Comparison of ENCODE assay signal across 23 cellular contexts in genomic region chr16:87700406-87701065, GRCh38.
DNase-seq lines count a peak whose midpoint lies in the region; ATAC-seq and TF ChIP-seq lines count a peak whose summit lies in the region.
"Had no signal": no experiment of that assay in that cellular context is flagged by ENCODE, and none has a peak within 500 bp of the region (broad histone marks: within the 10 kb centered on the region; RNA-seq: fewer than 3 reads in every experiment).

No MANE protein-coding gene starts in this region.

- no peak for DNase-seq in activated T-cell treated with anti-CD3 and anti-CD28 coated beads, Interleukin-2, amount 50 U/mL, for 24 hours
- no peak for DNase-seq in activated T-cell treated with anti-CD3 and anti-CD28 coated beads, Interleukin-2, amount 50 U/mL, for 1 hour
- no peak for DNase-seq in activated naive CD8-positive, alpha-beta T cell treated with anti-CD3 and anti-CD28 coated beads, Interleukin-2, amount 10 ng/mL, durations not matched to agents 7 days and 5 days
- DNase-seq in stimulated activated naive B cell treated with anti-CD40 and anti-IgM and Interleukin-4, amounts not matched to agents 10 μg/mL and 1 μg/mL and 100 μg/mL, for 72 hours, result peak; percentile 24
- DNase-seq in uterus, result no peak
- DNase-seq: activated CD8-positive, alpha-beta memory T cell treated with anti-CD3 and anti-CD28 coated beads, Interleukin-2, amount 10 ng/mL, durations not matched to agents 7 days and 5 days; amygdala; head of caudate nucleus; KG1; left cardiac atrium; mesendoderm; natural killer cell; NCI-H146; NCI-H526; SK-N-SH; stimulated activated CD4-positive, alpha-beta T cell treated with anti-CD3 and anti-CD28 coated beads, Interleukin-4, amount 100 ng/mL, for 24 hours; transverse colon had no signal

- POLR2A ChIA-PET in activated naive CD8-positive, alpha-beta T cell treated with anti-CD3 and anti-CD28 coated beads, Interleukin-2, amount 10 ng/mL, durations not matched to agents 7 days and 5 days (lab: Charles Lee), result interaction anchor here (0.6 to 2.8 kb wide), 4 partner anchors 14 to 67 kb away, joined by 4 to 16 read pairs (median 6); partner anchors contain the start of gene KLHDC4

- H3K27me3 Mint-ChIP-seq in activated T-cell treated with anti-CD3 and anti-CD28 coated beads, Interleukin-2, amount 50 U/mL, for 24 hours, result no peaks in the 10 kb centered on the region
- H3K27me3 Mint-ChIP-seq in T-helper 1 cell treated with Interleukin-12 subunit alpha and Interleukin-12 subunit beta and Interleukin-4 antibody, amounts not matched to agents 30 μg/mL and 1 μg/mL, for 36 hours (ENCODE audit: low read depth), result no peaks in the 10 kb centered on the region
- H3K27me3 Mint-ChIP-seq in activated naive CD8-positive, alpha-beta T cell treated with anti-CD3 and anti-CD28 coated beads, Interleukin-2, amount 10 ng/mL, durations not matched to agents 7 days and 5 days, result no peaks in the 10 kb centered on the region
- H3K27me3 Mint-ChIP-seq in stimulated activated naive B cell treated with anti-CD40 and anti-IgM and Interleukin-4, amounts not matched to agents 10 μg/mL and 1 μg/mL and 100 μg/mL, for 72 hours, result no peaks in the 10 kb centered on the region
- H3K27me3 Mint-ChIP-seq: activated CD8-positive, alpha-beta memory T cell treated with anti-CD3 and anti-CD28 coated beads, Interleukin-2, amount 10 ng/mL, durations not matched to agents 7 days and 5 days; stimulated activated naive CD8-positive, alpha-beta T cell treated with anti-CD3 and anti-CD28 coated beads, Interleukin-15, Interleukin-2, amounts not matched to agents 100 ng/mL and 50 ng/mL, for 24 hours had no signal

- H3K27ac Mint-ChIP-seq in activated T-cell treated with anti-CD3 and anti-CD28 coated beads, Interleukin-2, amount 50 U/mL, for 24 hours, result peak overlapping the region; percentile 63
- peak overlapping the region; percentile 55 for H3K27ac Mint-ChIP-seq in T-helper 1 cell treated with Interleukin-12 subunit alpha and Interleukin-12 subunit beta and Interleukin-4 antibody, amounts not matched to agents 30 μg/mL and 1 μg/mL, for 36 hours
- H3K27ac Mint-ChIP-seq in activated naive CD8-positive, alpha-beta T cell treated with anti-CD3 and anti-CD28 coated beads, Interleukin-2, amount 10 ng/mL, durations not matched to agents 7 days and 5 days, result peak overlapping the region; percentile 78
- H3K27ac Mint-ChIP-seq in stimulated activated naive B cell treated with anti-CD40 and anti-IgM and Interleukin-4, amounts not matched to agents 10 μg/mL and 1 μg/mL and 100 μg/mL, for 72 hours, result peak overlapping the region; percentile 89
- H3K27ac Mint-ChIP-seq: activated CD8-positive, alpha-beta memory T cell treated with anti-CD3 and anti-CD28 coated beads, Interleukin-2, amount 10 ng/mL, durations not matched to agents 7 days and 5 days; activated T-helper 2 cell treated with anti-CD3 and anti-CD28 coated beads, Interferon-gamma antibody, Interleukin-2, Interleukin-4, amounts not matched to agents 10 μg/mL and 5 μg/mL and 100 μg/mL, durations not matched to agents 14 hours and 24 hours and 36 hours had no signal

- no peak for TF ChIP-seq CTCF in uterus (IDR thresholded peaks at IDR 0.05)

- no peak overlapping the region for H3K4me3 ChIP-seq in uterus
- H3K4me3 ChIP-seq: transverse colon had no signal

- no peaks in the 10 kb centered on the region for H3K4me1 ChIP-seq in uterus
- H3K4me1 ChIP-seq: transverse colon had no signal

- no peaks in the 10 kb centered on the region for H3K9me3 Mint-ChIP-seq in activated T-cell treated with anti-CD3 and anti-CD28 coated beads, Interleukin-2, amount 50 U/mL, for 24 hours
- no peaks in the 10 kb centered on the region for H3K9me3 Mint-ChIP-seq in T-helper 1 cell treated with Interleukin-12 subunit alpha and Interleukin-12 subunit beta and Interleukin-4 antibody, amounts not matched to agents 30 μg/mL and 1 μg/mL, for 36 hours
- H3K9me3 Mint-ChIP-seq in activated naive CD8-positive, alpha-beta T cell treated with anti-CD3 and anti-CD28 coated beads, Interleukin-2, amount 10 ng/mL, durations not matched to agents 7 days and 5 days, result no peaks in the 10 kb centered on the region
- H3K9me3 Mint-ChIP-seq in stimulated activated naive B cell treated with anti-CD40 and anti-IgM and Interleukin-4, amounts not matched to agents 10 μg/mL and 1 μg/mL and 100 μg/mL, for 72 hours, result no peaks in the 10 kb centered on the region
- H3K9me3 Mint-ChIP-seq: activated T-helper 2 cell treated with anti-CD3 and anti-CD28 coated beads, Interferon-gamma antibody, Interleukin-2, Interleukin-4, amounts not matched to agents 10 μg/mL and 5 μg/mL and 100 μg/mL, durations not matched to agents 14 hours and 24 hours and 36 hours; natural killer cell; stimulated activated naive CD8-positive, alpha-beta T cell treated with anti-CD3 and anti-CD28 coated beads, Interleukin-15, Interleukin-2, amounts not matched to agents 100 ng/mL and 50 ng/mL, for 24 hours had no signal

- no peaks in the 10 kb centered on the region for H3K27me3 ChIP-seq in uterus
- H3K27me3 ChIP-seq: transverse colon had no signal

- no peaks in the 10 kb centered on the region for H3K36me3 ChIP-seq in uterus

- H3K9me3 ChIP-seq in uterus, result no peaks in the 10 kb centered on the region
- H3K9me3 ChIP-seq: SK-N-SH, transverse colon had no signal

- ATAC-seq in activated naive CD8-positive, alpha-beta T cell treated with anti-CD3 and anti-CD28 coated beads, Interleukin-2, amount 10 ng/mL, durations not matched to agents 7 days and 5 days (ENCODE audit: low read depth), result no peak
- ATAC-seq in stimulated activated naive B cell treated with anti-CD40 and anti-IgM and Interleukin-4, amounts not matched to agents 10 μg/mL and 1 μg/mL and 100 μg/mL, for 72 hours (replicated peaks), result no peak
- ATAC-seq in GM21381 (IDR thresholded peaks at IDR 0.05; ENCODE audit: unreplicated experiment) (no peak), HG02938 (IDR thresholded peaks at IDR 0.05; ENCODE audit: unreplicated experiment) (no peak)
- ATAC-seq: activated CD4-positive, CD25-positive, alpha-beta regulatory T cell treated with anti-CD3 and anti-CD28 coated beads, Interleukin-2, amount 50 U/mL, for 24 hours; activated CD8-positive, alpha-beta memory T cell treated with anti-CD3 and anti-CD28 coated beads, Interleukin-2, amount 10 ng/mL, durations not matched to agents 7 days and 5 days; left cardiac atrium; natural killer cell had no signal

- intact Hi-C loops in uterus (cut with DNase I; ENCODE audit: low total_unique reads), result no loop called here

- H3K4me3 Mint-ChIP-seq in activated T-cell treated with anti-CD3 and anti-CD28 coated beads, Interleukin-2, amount 50 U/mL, for 24 hours, result no peak overlapping the region
- H3K4me3 Mint-ChIP-seq in T-helper 1 cell treated with Interleukin-12 subunit alpha and Interleukin-12 subunit beta and Interleukin-4 antibody, amounts not matched to agents 30 μg/mL and 1 μg/mL, for 36 hours, result no peak overlapping the region
- peak overlapping the region; percentile 32 for H3K4me3 Mint-ChIP-seq in activated naive CD8-positive, alpha-beta T cell treated with anti-CD3 and anti-CD28 coated beads, Interleukin-2, amount 10 ng/mL, durations not matched to agents 7 days and 5 days
- peak overlapping the region in 1 of 2 donors; percentile 46 for H3K4me3 Mint-ChIP-seq in stimulated activated naive B cell treated with anti-CD40 and anti-IgM and Interleukin-4, amounts not matched to agents 10 μg/mL and 1 μg/mL and 100 μg/mL, for 72 hours
- H3K4me3 Mint-ChIP-seq: activated CD8-positive, alpha-beta memory T cell treated with anti-CD3 and anti-CD28 coated beads, Interleukin-2, amount 10 ng/mL, durations not matched to agents 7 days and 5 days; natural killer cell; stimulated activated naive CD8-positive, alpha-beta T cell treated with anti-CD3 and anti-CD28 coated beads, Interleukin-15, Interleukin-2, amounts not matched to agents 100 ng/mL and 50 ng/mL, for 24 hours had no signal

- peaks cover 58% of the 10 kb centered on the region for H3K4me1 Mint-ChIP-seq in activated T-cell treated with anti-CD3 and anti-CD28 coated beads, Interleukin-2, amount 50 U/mL, for 24 hours (ENCODE audit: low read depth)
- peaks cover 31% of the 10 kb centered on the region for H3K4me1 Mint-ChIP-seq in T-helper 1 cell treated with Interleukin-12 subunit alpha and Interleukin-12 subunit beta and Interleukin-4 antibody, amounts not matched to agents 30 μg/mL and 1 μg/mL, for 36 hours (ENCODE audit: low read depth)
- H3K4me1 Mint-ChIP-seq in activated naive CD8-positive, alpha-beta T cell treated with anti-CD3 and anti-CD28 coated beads, Interleukin-2, amount 10 ng/mL, durations not matched to agents 7 days and 5 days, result peaks cover 29% of the 10 kb centered on the region
- H3K4me1 Mint-ChIP-seq in stimulated activated naive B cell treated with anti-CD40 and anti-IgM and Interleukin-4, amounts not matched to agents 10 μg/mL and 1 μg/mL and 100 μg/mL, for 72 hours, result peaks cover 47 to 72% of the 10 kb centered on the region in 2 donors

- TF ChIP-seq POLR2A in uterus (IDR thresholded peaks at IDR 0.05), result no peak

- H3K27ac ChIP-seq in uterus, result no peak overlapping the region
- H3K27ac ChIP-seq: transverse colon had no signal

- H3K36me3 Mint-ChIP-seq in activated T-cell treated with anti-CD3 and anti-CD28 coated beads, Interleukin-2, amount 50 U/mL, for 24 hours (ENCODE audit: low read depth), result peaks cover 82% of the 10 kb centered on the region
- H3K36me3 Mint-ChIP-seq in T-helper 1 cell treated with Interleukin-12 subunit alpha and Interleukin-12 subunit beta and Interleukin-4 antibody, amounts not matched to agents 30 μg/mL and 1 μg/mL, for 36 hours (ENCODE audit: low read depth), result peaks cover 12% of the 10 kb centered on the region
- H3K36me3 Mint-ChIP-seq in activated naive CD8-positive, alpha-beta T cell treated with anti-CD3 and anti-CD28 coated beads, Interleukin-2, amount 10 ng/mL, durations not matched to agents 7 days and 5 days, result peaks cover 11% of the 10 kb centered on the region
- H3K36me3 Mint-ChIP-seq in stimulated activated naive B cell treated with anti-CD40 and anti-IgM and Interleukin-4, amounts not matched to agents 10 μg/mL and 1 μg/mL and 100 μg/mL, for 72 hours, result peaks cover 54 to 64% of the 10 kb centered on the region in 2 donors
- H3K36me3 Mint-ChIP-seq: natural killer cell had no signal
